Comparison of ENCODE assay signal across 18 cellular contexts in genomic region chr2:121429119-121429903, GRCh38.
DNase-seq lines count a peak whose midpoint lies in the region; ATAC-seq, FAIRE-seq and TF ChIP-seq lines count a peak whose summit lies in the region.
"Had no signal": no experiment of that assay in that cellular context is flagged by ENCODE, and none has a peak within 500 bp of the region (broad histone marks: within the 10 kb centered on the region; RNA-seq: fewer than 3 reads in every experiment).

No MANE protein-coding gene starts in this region.

- no peak overlapping the region for H3K4me3 ChIP-seq in HepG2 (replicated peaks in 1 of 3; ENCODE audit: insufficient read depth in 1 of 3, low read depth in 2 of 3, low read length in 3 of 3)
- H3K4me3 ChIP-seq in right lobe of liver = no peak overlapping the region
- no peak overlapping the region for H3K4me3 ChIP-seq in testis
- no peak overlapping the region for H3K4me3 ChIP-seq in A673 (ENCODE audit: low read depth, low read length, poor library complexity, severe bottlenecking)
- H3K4me3 ChIP-seq: thoracic aorta had no signal

- over 99% methylated on average over 8 of the region's 8 CpGs for WGBS in HepG2 (ENCODE audit: low lambda C conversion rate)
- WGBS in right lobe of liver (ENCODE audit: insufficient coverage, low coverage, low lambda C conversion rate, missing lambda C conversion rate) = 86% methylated on average over 6 of the region's 8 CpGs
- WGBS in testis, 2 donors = 76 to 85% methylated on average over 8 of the region's 8 CpGs

- ATAC-seq in HepG2 = peak; percentile 31; the same call in 2 of the 3 replicates
- no peak for ATAC-seq in right lobe of liver
- peak; percentile 34 to 78 for ATAC-seq in left cardiac atrium
- no peak for ATAC-seq in activated CD8-positive, alpha-beta T cell treated with anti-CD3 and anti-CD28 coated beads, Interleukin-2, amount 10 ng/mL, durations not matched to agents 7 days and 5 days

- peak overlapping the region in 3 of 5 experiments; percentile 17 to 78 (median 42) for H3K27ac Mint-ChIP-seq in brain
- H3K27ac Mint-ChIP-seq in activated CD8-positive, alpha-beta T cell treated with anti-CD3 and anti-CD28 coated beads, Interleukin-2, amount 10 ng/mL, durations not matched to agents 7 days and 5 days = no peak overlapping the region
- H3K27ac Mint-ChIP-seq: activated naive CD8-positive, alpha-beta T cell had no signal

- CTCF ChIA-PET in HepG2 (lab: Yijun Ruan, JAX; ENCODE audit: low intra/inter-chr PET ratio, low total read pairs) (no interaction called here), A673 (lab: Charles Lee) (interaction anchor here (0.5 kb wide), 1 partner anchor 100 kb away, joined by 3 read pairs; no protein-coding TSS in a partner anchor)
- CTCF ChIA-PET in activated CD8-positive, alpha-beta T cell treated with anti-CD3 and anti-CD28 coated beads, Interleukin-2, amount 10 ng/mL, durations not matched to agents 7 days and 5 days (lab: Charles Lee) = interaction anchor here (2.1 kb wide), 1 partner anchor 27 kb away, joined by 7 read pairs; no protein-coding TSS in a partner anchor

- H3K4me1 ChIP-seq in HepG2 (ENCODE audit: insufficient read depth, low read length) (no peaks in the 10 kb centered on the region), right lobe of liver (no peaks in the 10 kb centered on the region), testis (peaks cover 7% of the 10 kb centered on the region), A673 (ENCODE audit: insufficient read depth, low read length, poor library complexity, severe bottlenecking) (peaks cover 6% of the 10 kb centered on the region)

- no peak overlapping the region for H3K9ac ChIP-seq in HepG2 (ENCODE audit: insufficient read depth, low read depth, low read length)

- peaks cover 19% of the 10 kb centered on the region for H3K4me1 Mint-ChIP-seq in brain
- H3K4me1 Mint-ChIP-seq in activated CD8-positive, alpha-beta T cell treated with anti-CD3 and anti-CD28 coated beads, Interleukin-2, amount 10 ng/mL, durations not matched to agents 7 days and 5 days (ENCODE audit: low read depth) = no peaks in the 10 kb centered on the region

- H3K4me3 Mint-ChIP-seq in brain = no peak overlapping the region
- H3K4me3 Mint-ChIP-seq in activated CD8-positive, alpha-beta T cell treated with anti-CD3 and anti-CD28 coated beads, Interleukin-2, amount 10 ng/mL, durations not matched to agents 7 days and 5 days = no peak overlapping the region
- H3K4me3 Mint-ChIP-seq: activated naive CD8-positive, alpha-beta T cell had no signal

- H3K27ac ChIP-seq in HepG2 (ENCODE audit: extremely low read length, insufficient read depth, low read length) (no peak overlapping the region), right lobe of liver (no peak overlapping the region), testis (peak overlapping the region; percentile 26 to 28), A673 (ENCODE audit: low read depth, low read length, poor library complexity, severe bottlenecking) (no peak overlapping the region)
- H3K27ac ChIP-seq: thoracic aorta had no signal

- DNase-seq in HepG2 (ENCODE audit: low spot score) (no peak), right lobe of liver (no peak), left cardiac atrium (no peak), testis (no peak), OCI-M2 (lab: John Stamatoyannopoulos, UW; ENCODE audit: unreplicated experiment) (no peak), A673 (ENCODE audit: low spot score) (no peak)
- DNase-seq in activated CD8-positive, alpha-beta T cell treated with anti-CD3 and anti-CD28 coated beads, Interleukin-2, amount 10 ng/mL, durations not matched to agents 7 days and 5 days = no peak
- DNase-seq: activated T-cell treated with anti-CD3 and anti-CD28 coated beads, Interleukin-2, amount 50 U/mL, for 1 hour; KG1; kidney glomerular epithelial cell; NCI-H1092 treated with DMSO at 0.1 percent for 48 hours; SHP77; stimulated activated CD4-positive, alpha-beta T cell treated with anti-CD3 and anti-CD28 coated beads, Interleukin-2, amount 100 ng/mL, for 48 hours; T-helper 2 cell had no signal

- H3K36me3 ChIP-seq in HepG2 (replicated peaks in 1 of 2; ENCODE audit: control insufficient read depth in 1 of 2, insufficient read depth in 2 of 2, low read length in 2 of 2) (peaks cover 13 to 44% of the 10 kb centered on the region in 2 experiments), right lobe of liver (peaks cover 0 to 59% (median 5%) of the 10 kb centered on the region in 4 donors), testis (ENCODE audit: low read depth, missing control alignments) (no peaks in the 10 kb centered on the region), A673 (ENCODE audit: insufficient read depth, low read length, poor library complexity, severe bottlenecking) (peaks cover 15% of the 10 kb centered on the region)

- H3K79me2 ChIP-seq in HepG2 (ENCODE audit: insufficient read depth, low read length) = no peaks in the 10 kb centered on the region

- no peak for FAIRE-seq in HepG2 (lab: Jason Lieb, UNC)
- FAIRE-seq: GM12891 had no signal

- H3K9me3 ChIP-seq in HepG2 (ENCODE audit: low read length) = no peaks in the 10 kb centered on the region
- no peaks in the 10 kb centered on the region for H3K9me3 ChIP-seq in right lobe of liver
- H3K9me3 ChIP-seq in testis = no peaks in the 10 kb centered on the region
- no peaks in the 10 kb centered on the region for H3K9me3 ChIP-seq in A673 (ENCODE audit: low read depth, low read length, poor library complexity, severe bottlenecking)
- H3K9me3 ChIP-seq: thoracic aorta had no signal

- intact Hi-C loops in HepG2 (cut with micrococcal nuclease; ENCODE audit: unreplicated experiment) (no loop called here), right lobe of liver (cut with DNase I) (no loop called here), left cardiac atrium (cut with DNase I) (no loop called here), testis (cut with DNase I; ENCODE audit: low total_unique reads) (no loop called here), A673 (cut with micrococcal nuclease; ENCODE audit: unreplicated experiment) (no loop called here)

- TF ChIP-seq EP300 in HepG2 (IDR thresholded peaks at IDR 0.05; ENCODE audit: low read depth in 2 of 2, low read length in 2 of 2) (no peak), HepG2 (CRISPR knock-in tag; IDR thresholded peaks at IDR 0.05; ENCODE audit: borderline replicate concordance) (no peak)

- in situ Hi-C loops in HepG2 (cut with HindIII; ENCODE audit: extremely low pct_ligation_motif_present, low pct_unique_long_range_greater_than_20kb) = no loop called here

- no peaks in the 10 kb centered on the region for H3K27me3 ChIP-seq in HepG2 (ENCODE audit: control insufficient read depth in 1 of 2, insufficient read depth in 2 of 2, low read length in 2 of 2)
- no peaks in the 10 kb centered on the region for H3K27me3 ChIP-seq in right lobe of liver
- H3K27me3 ChIP-seq in testis = no peaks in the 10 kb centered on the region
- no peaks in the 10 kb centered on the region for H3K27me3 ChIP-seq in A673 (replicated peaks; ENCODE audit: insufficient read depth, low read depth, low read length, poor library complexity)

- no peaks in the 10 kb centered on the region for H3K27me3 Mint-ChIP-seq in brain
- H3K27me3 Mint-ChIP-seq in activated CD8-positive, alpha-beta T cell treated with anti-CD3 and anti-CD28 coated beads, Interleukin-2, amount 10 ng/mL, durations not matched to agents 7 days and 5 days (ENCODE audit: low read depth) = no peaks in the 10 kb centered on the region
- H3K27me3 Mint-ChIP-seq: activated naive CD8-positive, alpha-beta T cell had no signal

- H4K20me1 ChIP-seq in HepG2 (ENCODE audit: insufficient read depth, low read length) = no peaks in the 10 kb centered on the region

- peaks cover 54% of the 10 kb centered on the region for H3K36me3 Mint-ChIP-seq in brain
- peaks cover 32% of the 10 kb centered on the region for H3K36me3 Mint-ChIP-seq in activated CD8-positive, alpha-beta T cell treated with anti-CD3 and anti-CD28 coated beads, Interleukin-2, amount 10 ng/mL, durations not matched to agents 7 days and 5 days (ENCODE audit: low read depth)

- H3K9me3 Mint-ChIP-seq in brain = no peaks in the 10 kb centered on the region
- no peaks in the 10 kb centered on the region for H3K9me3 Mint-ChIP-seq in activated CD8-positive, alpha-beta T cell treated with anti-CD3 and anti-CD28 coated beads, Interleukin-2, amount 10 ng/mL, durations not matched to agents 7 days and 5 days (ENCODE audit: insufficient read depth)

- no peak overlapping the region for H2AFZ ChIP-seq in HepG2 (ENCODE audit: low read length)

- TF ChIP-seq CTCF in HepG2 (CRISPR knock-in tag; IDR thresholded peaks at IDR 0.05) (no peak), right lobe of liver (IDR thresholded peaks at IDR 0.05) (no peak), brain (conservative IDR thresholded peaks at IDR 0.05) (no peak), testis (IDR thresholded peaks at IDR 0.05) (no peak), A673 (conservative IDR thresholded peaks at IDR 0.05; ENCODE audit: low read depth, low read length) (no peak)

- POLR2A ChIA-PET in HepG2 (lab: Yijun Ruan, JAX) = no interaction called here
- POLR2A ChIA-PET in activated CD8-positive, alpha-beta T cell treated with anti-CD3 and anti-CD28 coated beads, Interleukin-2, amount 10 ng/mL, durations not matched to agents 7 days and 5 days (lab: Charles Lee) = no interaction called here
- POLR2A ChIA-PET in A673 (lab: Charles Lee; ENCODE audit: low non-redundant PET) = no interaction called here

- no peak for TF ChIP-seq POLR2A in HepG2 (IDR thresholded peaks at IDR 0.05; ENCODE audit: insufficient read depth in 1 of 2, low read depth in 2 of 2, low read length in 2 of 2)
- no peak for TF ChIP-seq POLR2A in right lobe of liver (IDR thresholded peaks at IDR 0.05)
- no peak for TF ChIP-seq POLR2A in testis (IDR thresholded peaks at IDR 0.05)

- no peak overlapping the region for H3K4me2 ChIP-seq in HepG2 (ENCODE audit: low read depth, low read length)

- TF ChIP-seq RAD21 in HepG2 (CRISPR knock-in tag; IDR thresholded peaks at IDR 0.05) = no peak

- no TSS peak for BruUV-seq in HepG2 (replicated peaks; lab: Mats Ljungman, UMichigan)
- BruUV-seq in A673 (replicated peaks; lab: Mats Ljungman, UMichigan) = no TSS peak

TF ChIP-seq in HepG2, 621 proteins besides CTCF, POLR2A, EP300 and RAD21 (continues in another document):
- TF ChIP-seq ZNF513 (CRISPR knock-in tag; conservative IDR thresholded peaks at IDR 0.05) (no peak), FLYWCH1 (CRISPR knock-in tag; IDR thresholded peaks at IDR 0.05) (no peak), NR2F6 (IDR thresholded peaks at IDR 0.05) (no peak), NR2F6 (CRISPR knock-in tag; IDR thresholded peaks at IDR 0.05) (no peak), ZNF234 (CRISPR knock-in tag; conservative IDR thresholded peaks at IDR 0.05) (no peak)

Comparison
In these comparisons a context has a peak if more than half of its experiments do, and no peak if none do; other contexts are left out.
1. ATAC-seq: peak in HepG2 (single experiment) and left cardiac atrium (2 of 2); none in right lobe of liver (0 of 4) and activated CD8-positive, alpha-beta T cell treated with anti-CD3 and anti-CD28 coated beads, Interleukin-2, amount 10 ng/mL, durations not matched to agents 7 days and 5 days (single experiment).
2. H3K27ac ChIP-seq: peak in testis (2 of 2); none in HepG2 (single experiment), right lobe of liver (0 of 3) and A673 (single experiment).